In the genomic region with DNA sequence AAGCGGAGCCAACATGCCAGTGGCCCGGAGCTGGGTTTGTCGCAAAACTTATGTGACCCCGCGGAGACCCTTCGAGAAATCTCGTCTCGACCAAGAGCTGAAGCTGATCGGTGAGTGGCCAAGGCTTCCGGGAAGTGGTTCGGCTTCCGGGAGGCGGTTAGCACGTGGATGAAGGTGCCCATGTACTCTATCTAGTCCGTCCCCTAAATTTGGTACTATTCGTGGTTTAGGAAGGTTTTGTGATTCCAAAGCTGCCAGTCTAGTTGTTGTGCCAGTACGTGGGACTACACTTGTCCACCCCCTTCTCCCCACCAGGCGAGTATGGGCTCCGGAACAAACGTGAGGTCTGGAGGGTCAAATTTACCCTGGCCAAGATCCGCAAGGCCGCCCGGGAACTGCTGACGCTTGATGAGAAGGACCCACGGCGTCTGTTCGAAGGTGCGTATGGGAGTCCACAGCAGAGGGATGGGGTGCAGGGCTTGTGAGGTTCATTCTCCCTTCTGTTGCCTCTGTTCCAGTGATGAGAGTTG, we compare ENCODE assay signal across 8 cellular contexts. TPM values are rescaled to one million over a fixed set of nuclear protein-coding genes. Genes with fewer than 3 reads are reported as not detected.
A peak's percentile ranks its signal among the peaks of the same experiment; 100 is the strongest.
DNase-seq lines count a peak whose midpoint lies in the region; ATAC-seq, FAIRE-seq and TF ChIP-seq lines count a peak whose summit lies in the region.

No MANE protein-coding gene starts in this region.

- H3K36me3 ChIP-seq in DND-41 (ENCODE audit: insufficient read depth, low read length) (peaks cover 52% of the 10 kb centered on the region), PC-3 (ENCODE audit: low read depth, low read length) (peaks cover 53% of the 10 kb centered on the region), endothelial cell of umbilical vein (ENCODE audit: control insufficient read depth in 2 of 2, extremely low read depth in 1 of 2, insufficient read depth in 2 of 2, low read length in 2 of 2) (peaks cover 32 to 34% of the 10 kb centered on the region in 2 experiments)

- H3K9ac ChIP-seq in DND-41 (ENCODE audit: low read depth, low read length) (peak overlapping the region; percentile 72), PC-3 (ENCODE audit: low read length) (peak overlapping the region; percentile 98), endothelial cell of umbilical vein (replicated peaks; ENCODE audit: extremely low read depth, insufficient read depth, low read length) (peak overlapping the region; percentile 95)

- peaks cover 32% of the 10 kb centered on the region for H3F3A ChIP-seq in PC-3 (ENCODE audit: low read length, unreplicated experiment)

- H3K4me3 ChIP-seq in DND-41 (ENCODE audit: low read depth in 1 of 2, low read length in 2 of 2) (peak overlapping the region; percentile 38 to 62), PC-3 (ENCODE audit: low read length) (peak overlapping the region; percentile 96), endothelial cell of umbilical vein (replicated peaks in 1 of 3; ENCODE audit: insufficient read depth in 1 of 3, low read depth in 1 of 3, low read length in 3 of 3) (peak overlapping the region; percentile 45 to 97 (median 64))

- no peaks in the 10 kb centered on the region for H3K9me1 ChIP-seq in endothelial cell of umbilical vein (replicated peaks; ENCODE audit: control insufficient read depth, extremely low read depth, insufficient read depth, low read length)

- BruUV-seq in PC-3 (replicated peaks; lab: Mats Ljungman, UMichigan) (TSS peak; percentile 68), endothelial cell of umbilical vein (replicated peaks; lab: Mats Ljungman, UMichigan) (TSS peak; percentile 54)

- no peaks in the 10 kb centered on the region for H3K9me3 Mint-ChIP-seq in osteocyte (ENCODE audit: unreplicated experiment)

- no peak for DNase-seq in DND-41
- peak; percentile 2 for DNase-seq in PC-3
- DNase-seq in endothelial cell of umbilical vein (ENCODE audit: low read depth, low spot score): no peak
- no peak for DNase-seq in osteocyte (ENCODE audit: extremely low spot score, unreplicated experiment)
- no peak for DNase-seq in superior temporal gyrus (ENCODE audit: extremely low spot score)
- no peak for DNase-seq in NCI-H187 (lab: John Stamatoyannopoulos, UW)

- H3K4me1 Mint-ChIP-seq in osteocyte (ENCODE audit: unreplicated experiment): peaks cover 43% of the 10 kb centered on the region

- ATAC-seq in DND-41 (ENCODE audit: insufficient read depth, low read depth): no peak
- no peak for ATAC-seq in PC-3
- ATAC-seq in GM19467 (IDR thresholded peaks at IDR 0.05; ENCODE audit: unreplicated experiment): no peak
- ATAC-seq in HG02642 (IDR thresholded peaks at IDR 0.05; ENCODE audit: poor library complexity, unreplicated experiment): no peak

- H4K20me1 ChIP-seq in DND-41 (ENCODE audit: insufficient read depth, low read length) (peaks cover 53% of the 10 kb centered on the region), PC-3 (ENCODE audit: low read length) (peaks cover 54% of the 10 kb centered on the region), endothelial cell of umbilical vein (replicated peaks; ENCODE audit: control insufficient read depth, extremely low read depth, insufficient read depth, low read length) (peaks cover 3% of the 10 kb centered on the region)

- H2AFZ ChIP-seq in DND-41 (ENCODE audit: low read depth, low read length) (no peak overlapping the region), PC-3 (ENCODE audit: low read length) (no peak overlapping the region), endothelial cell of umbilical vein (ENCODE audit: low read depth, low read length) (no peak overlapping the region)

- TF ChIP-seq CTCF in DND-41 (IDR thresholded peaks at IDR 0.05; ENCODE audit: borderline replicate concordance, extremely low read depth, low read length, poor library complexity, severe bottlenecking) (no peak), PC-3 (conservative IDR thresholded peaks at IDR 0.05; ENCODE audit: low read depth, low read length) (no peak), endothelial cell of umbilical vein (IDR thresholded peaks at IDR 0.05; ENCODE audit: extremely low read depth in 1 of 2, insufficient read depth in 1 of 2, low read depth in 1 of 2, low read length in 2 of 2) (no peak), osteocyte (IDR thresholded peaks at IDR 0.05) (no peak)

- H3K27ac ChIP-seq in DND-41 (ENCODE audit: low read length) (peak overlapping the region; percentile 98), PC-3 (ENCODE audit: low read length) (peak overlapping the region; percentile 86), endothelial cell of umbilical vein (ENCODE audit: insufficient read depth, low read depth, low read length) (peak overlapping the region; percentile 91)

- CTCF ChIA-PET in PC-3 (lab: Charles Lee) (interaction anchor here (0.6 kb wide), 1 partner anchor 155 kb away, joined by 4 read pairs; no protein-coding TSS in a partner anchor), endothelial cell of umbilical vein (lab: Charles Lee) (interaction anchor here (1.4 to 2.0 kb wide), 2 partner anchors 10 to 65 kb away, joined by 8 read pairs; a partner anchor contains a TSS)

- dilution Hi-C loops in endothelial cell of umbilical vein (cut with MboI; ENCODE audit: extremely low pct_ligation_motif_present, low sequenced_read_pairs): no loop called here

- peaks cover 31% of the 10 kb centered on the region for H3K36me3 Mint-ChIP-seq in osteocyte (ENCODE audit: unreplicated experiment)

- H3K79me2 ChIP-seq in DND-41 (ENCODE audit: insufficient read depth, low read length): peaks cover 61% of the 10 kb centered on the region
- peaks cover 64% of the 10 kb centered on the region for H3K79me2 ChIP-seq in PC-3 (ENCODE audit: low read length)
- peaks cover 56% of the 10 kb centered on the region for H3K79me2 ChIP-seq in endothelial cell of umbilical vein (ENCODE audit: control insufficient read depth, insufficient read depth, low read length)

- H3K9me3 ChIP-seq in DND-41 (ENCODE audit: insufficient read depth, low read length, severe bottlenecking) (no peaks in the 10 kb centered on the region), PC-3 (ENCODE audit: low read length) (no peaks in the 10 kb centered on the region), endothelial cell of umbilical vein (replicated peaks; ENCODE audit: control insufficient read depth, insufficient read depth, low read length) (no peaks in the 10 kb centered on the region)

- POLR2A ChIA-PET in PC-3 (lab: Charles Lee; ENCODE audit: unreplicated experiment): interaction anchor here (0.6 to 0.9 kb wide), 5 partner anchors 9 to 532 kb away, joined by 3 to 22 read pairs (median 4); a partner anchor contains a TSS
- POLR2A ChIA-PET in endothelial cell of umbilical vein (lab: Charles Lee): interaction anchor here (0.7 to 6.0 kb wide), 7 partner anchors 9 to 680 kb away, joined by 3 to 91 read pairs (median 4); a partner anchor contains a TSS

- peak overlapping the region; percentile 99 for H3K27ac Mint-ChIP-seq in osteocyte (ENCODE audit: unreplicated experiment)

- no peaks in the 10 kb centered on the region for H3K9me2 ChIP-seq in PC-3 (replicated peaks; ENCODE audit: low read length)

- FAIRE-seq in endothelial cell of umbilical vein (lab: Jason Lieb, UNC): no peak

- no peak for TF ChIP-seq POLR2A in endothelial cell of umbilical vein (IDR thresholded peaks at IDR 0.05; ENCODE audit: low read depth, low read length)

- H3K27me3 ChIP-seq in DND-41 (ENCODE audit: insufficient read depth, low read length, poor library complexity) (no peaks in the 10 kb centered on the region), PC-3 (ENCODE audit: low read length) (no peaks in the 10 kb centered on the region), endothelial cell of umbilical vein (ENCODE audit: control insufficient read depth in 2 of 2, insufficient read depth in 2 of 2, low read length in 2 of 2) (no peaks in the 10 kb centered on the region)

- peak overlapping the region; percentile 100 for H3K4me3 Mint-ChIP-seq in osteocyte (ENCODE audit: unreplicated experiment)

- no peaks in the 10 kb centered on the region for H3K27me3 Mint-ChIP-seq in osteocyte (ENCODE audit: unreplicated experiment)

- intact Hi-C loops in PC-3 (cut with micrococcal nuclease) (loop anchor here (5.0 kb wide), 1 partner anchor 39 kb away; no protein-coding TSS in a partner anchor), endothelial cell of umbilical vein (cut with micrococcal nuclease) (loop anchor here (5.0 kb wide), 2 partner anchors 39 to 246 kb away; a partner anchor contains a TSS)

- H3K4me1 ChIP-seq in DND-41 (ENCODE audit: insufficient read depth, low read length) (peaks cover 54% of the 10 kb centered on the region), PC-3 (ENCODE audit: insufficient read depth, low read length) (peaks cover 35% of the 10 kb centered on the region), endothelial cell of umbilical vein (ENCODE audit: control insufficient read depth, extremely low read depth, insufficient read depth, low read length) (peaks cover 40% of the 10 kb centered on the region)

- H3K4me2 ChIP-seq in DND-41 (ENCODE audit: insufficient read depth, low read length) (peak overlapping the region; percentile 81), PC-3 (ENCODE audit: low read length) (peak overlapping the region; percentile 93), endothelial cell of umbilical vein (ENCODE audit: insufficient read depth, low read length) (peak overlapping the region; percentile 96)

RNA-seq across cellular contexts. Expression of a gene that starts 0.6 kb away (rescaled TPM):
- total RNA-seq in PC-3 (2014; rRNA removed) (3,477 and 3,621 TPM in 2 replicates), endothelial cell of umbilical vein (1,192 and 1,260 TPM in 2 replicates), osteocyte (1,011 TPM in 2 replicates)
- 3,343 and 4,230 TPM in 2 replicates for polyA plus RNA-seq in endothelial cell of umbilical vein
- 3,326 and 3,998 TPM in 2 replicates for polyA plus RNA-seq in endothelial cell of umbilical vein (2011; cell fraction: cytosol; rRNA removed)
- polyA plus RNA-seq in endothelial cell of umbilical vein (2011; cell fraction: nucleus; rRNA removed): 1,121 and 1,183 TPM in 2 replicates
- polyA plus RNA-seq in endothelial cell of umbilical vein (2012): 2,632 and 2,638 TPM in 2 replicates
- 537 and 600 TPM in 2 replicates for polyA minus RNA-seq in endothelial cell of umbilical vein
- 455 TPM for polyA minus RNA-seq in endothelial cell of umbilical vein (2011; cell fraction: cytosol; rRNA and poly(A)+ RNA removed)
- 161 and 222 TPM in 2 replicates for polyA minus RNA-seq in endothelial cell of umbilical vein (2011; cell fraction: nucleus; rRNA and poly(A)+ RNA removed)

RNA-seq across cellular contexts. Expression of a gene that starts 10.1 kb away (rescaled TPM):
- 122 and 173 TPM in 2 replicates for total RNA-seq in PC-3 (2014; rRNA removed)
- 37.4 and 40.7 TPM in 2 replicates for total RNA-seq in endothelial cell of umbilical vein
- 81.9 and 107 TPM in 2 replicates for polyA plus RNA-seq in endothelial cell of umbilical vein
- 44.2 and 58.1 TPM in 2 replicates for polyA plus RNA-seq in endothelial cell of umbilical vein (2011; cell fraction: cytosol; rRNA removed)
- 19.0 and 19.4 TPM in 2 replicates for polyA plus RNA-seq in endothelial cell of umbilical vein (2011; cell fraction: nucleus; rRNA removed)
- polyA plus RNA-seq in endothelial cell of umbilical vein (2012): 40.4 and 52.0 TPM in 2 replicates
- 21.8 and 29.0 TPM in 2 replicates for polyA minus RNA-seq in endothelial cell of umbilical vein
- 34.3 TPM for polyA minus RNA-seq in endothelial cell of umbilical vein (2011; cell fraction: cytosol; rRNA and poly(A)+ RNA removed)
- 3.3 and 5.0 TPM in 2 replicates for polyA minus RNA-seq in endothelial cell of umbilical vein (2011; cell fraction: nucleus; rRNA and poly(A)+ RNA removed)
- 51.1 and 53.7 TPM in 2 replicates for total RNA-seq in osteocyte

RNA-seq across cellular contexts. Expression of a gene that starts 11.9 kb away (rescaled TPM):
- 231 and 261 TPM in 2 replicates for total RNA-seq in PC-3 (2014; rRNA removed)
- total RNA-seq in endothelial cell of umbilical vein: 175 and 218 TPM in 2 replicates
- 204 and 256 TPM in 2 replicates for polyA plus RNA-seq in endothelial cell of umbilical vein
- polyA plus RNA-seq in endothelial cell of umbilical vein (2011; cell fraction: cytosol; rRNA removed): 117 and 136 TPM in 2 replicates
- polyA plus RNA-seq in endothelial cell of umbilical vein (2011; cell fraction: nucleus; rRNA removed): 153 and 177 TPM in 2 replicates
- 159 and 188 TPM in 2 replicates for polyA plus RNA-seq in endothelial cell of umbilical vein (2012)
- polyA minus RNA-seq in endothelial cell of umbilical vein: 80.3 and 88.3 TPM in 2 replicates
- 80.3 TPM for polyA minus RNA-seq in endothelial cell of umbilical vein (2011; cell fraction: cytosol; rRNA and poly(A)+ RNA removed)
- 58.8 and 67.3 TPM in 2 replicates for polyA minus RNA-seq in endothelial cell of umbilical vein (2011; cell fraction: nucleus; rRNA and poly(A)+ RNA removed)
- 81.8 and 85.2 TPM in 2 replicates for total RNA-seq in osteocyte

RNA-seq across cellular contexts. Expression of a gene that starts 21.6 kb away (rescaled TPM):
- total RNA-seq in PC-3 (2014; rRNA removed) (not detected in 2 replicates), endothelial cell of umbilical vein (not detected in 2 replicates), osteocyte (not detected in 2 replicates)
- polyA plus RNA-seq in endothelial cell of umbilical vein: not detected in 2 replicates
- polyA plus RNA-seq in endothelial cell of umbilical vein (2011; cell fraction: cytosol; rRNA removed): not detected in 2 replicates
- 0.40 TPM in 1 of 2 replicates, not detected in the other for polyA plus RNA-seq in endothelial cell of umbilical vein (2011; cell fraction: nucleus; rRNA removed)
- polyA plus RNA-seq in endothelial cell of umbilical vein (2012): 0.13 TPM in 1 of 2 replicates, not detected in the other
- not detected in 2 replicates for polyA minus RNA-seq in endothelial cell of umbilical vein
- not detected for polyA minus RNA-seq in endothelial cell of umbilical vein (2011; cell fraction: cytosol; rRNA and poly(A)+ RNA removed)
- polyA minus RNA-seq in endothelial cell of umbilical vein (2011; cell fraction: nucleus; rRNA and poly(A)+ RNA removed): not detected in 2 replicates

RNA-seq across cellular contexts. Expression of a gene that starts 28.3 kb away (rescaled TPM):
- 11.2 and 13.4 TPM in 2 replicates for total RNA-seq in PC-3 (2014; rRNA removed)
- total RNA-seq in endothelial cell of umbilical vein: 0.71 and 0.74 TPM in 2 replicates
- polyA plus RNA-seq in endothelial cell of umbilical vein: 1.7 and 2.4 TPM in 2 replicates
- polyA plus RNA-seq in endothelial cell of umbilical vein (2011; cell fraction: cytosol; rRNA removed): 1.0 and 1.1 TPM in 2 replicates
- polyA plus RNA-seq in endothelial cell of umbilical vein (2011; cell fraction: nucleus; rRNA removed): 2.9 and 3.9 TPM in 2 replicates
- 1.5 and 1.6 TPM in 2 replicates for polyA plus RNA-seq in endothelial cell of umbilical vein (2012)
- polyA minus RNA-seq in endothelial cell of umbilical vein: 0.29 and 0.76 TPM in 2 replicates
- not detected for polyA minus RNA-seq in endothelial cell of umbilical vein (2011; cell fraction: cytosol; rRNA and poly(A)+ RNA removed)
- polyA minus RNA-seq in endothelial cell of umbilical vein (2011; cell fraction: nucleus; rRNA and poly(A)+ RNA removed): 0.19 TPM in 1 of 2 replicates, not detected in the other
- 2.0 and 2.7 TPM in 2 replicates for total RNA-seq in osteocyte
